ENCODE assay signal across 1 cellular context in genomic region chr1:228500901-228501871, GRCh38.
TF ChIP-seq lines count a peak whose summit lies in the region.

No MANE protein-coding gene starts in this region.

TF ChIP-seq in HepG2, 621 proteins besides CTCF, POLR2A, EP300 and RAD21 (continued from another document and continues in another):
- no peak for TF ChIP-seq ZNF503 (CRISPR knock-in tag; IDR thresholded peaks at IDR 0.05)
- TF ChIP-seq ZNF720 (CRISPR knock-in tag; IDR thresholded peaks at IDR 0.05), result no peak
- no peak; the same call in 1 of the 2 replicates for TF ChIP-seq ZNF225 (CRISPR knock-in tag; IDR thresholded peaks at IDR 0.05)
- TF ChIP-seq ZNF512 (CRISPR knock-in tag; IDR thresholded peaks at IDR 0.05), result no peak
- TF ChIP-seq THAP8 (CRISPR knock-in tag; IDR thresholded peaks at IDR 0.05; ENCODE audit: borderline replicate concordance), result no peak
- no peak for TF ChIP-seq USF2 (IDR thresholded peaks at IDR 0.05; ENCODE audit: low read depth, low read length)
- no peak for TF ChIP-seq USF2 (CRISPR knock-in tag; IDR thresholded peaks at IDR 0.05; ENCODE audit: borderline replicate concordance)
- TF ChIP-seq ZNF883 (CRISPR knock-in tag; IDR thresholded peaks at IDR 0.05; ENCODE audit: not compliant biosample characterization), result no peak
- TF ChIP-seq ZNF878 (CRISPR knock-in tag; IDR thresholded peaks at IDR 0.05), result no peak
- TF ChIP-seq ATAD3A (CRISPR knock-in tag; IDR thresholded peaks at IDR 0.05), result no peak
- TF ChIP-seq FOSL2 (CRISPR knock-in tag; IDR thresholded peaks at IDR 0.05), result no peak; the same call in 1 of the 2 replicates
- TF ChIP-seq ATF7-NPFF (CRISPR knock-in tag; IDR thresholded peaks at IDR 0.05; ENCODE audit: low read depth), result no peak
- TF ChIP-seq IKZF5 (CRISPR knock-in tag; IDR thresholded peaks at IDR 0.05), result peak; percentile 23; the same call in 1 of the 2 replicates
- peak; percentile 56; the same call in 1 of the 2 replicates for TF ChIP-seq ZNF605 (CRISPR knock-in tag; IDR thresholded peaks at IDR 0.05)
- no peak for TF ChIP-seq NFKBIZ (CRISPR knock-in tag; IDR thresholded peaks at IDR 0.05)
- TF ChIP-seq ZNF580 (CRISPR knock-in tag; IDR thresholded peaks at IDR 0.05; ENCODE audit: borderline replicate concordance, low read depth), result 0 out of 2 replicates have a peak, but pooled peaks have one; percentile 33
- TF ChIP-seq DNMT1 (CRISPR knock-in tag; IDR thresholded peaks at IDR 0.05), result peak; percentile 65; the same call in 1 of the 2 replicates
- no peak for TF ChIP-seq ZHX1 (CRISPR knock-in tag; IDR thresholded peaks at IDR 0.05; ENCODE audit: low read depth)
- TF ChIP-seq ATF2 (CRISPR knock-in tag; IDR thresholded peaks at IDR 0.05), result no peak
- no peak for TF ChIP-seq ZFY (CRISPR knock-in tag; IDR thresholded peaks at IDR 0.05)
- no peak for TF ChIP-seq FUBP1 (CRISPR knock-in tag; IDR thresholded peaks at IDR 0.05; ENCODE audit: borderline replicate concordance)
- TF ChIP-seq NFE2L1 (CRISPR knock-in tag; IDR thresholded peaks at IDR 0.05; ENCODE audit: borderline replicate concordance), result no peak
- no peak for TF ChIP-seq ZFP62 (CRISPR knock-in tag; IDR thresholded peaks at IDR 0.05)
- no peak for TF ChIP-seq ZNF619 (CRISPR knock-in tag; IDR thresholded peaks at IDR 0.05)
- no peak for TF ChIP-seq ZEB1 (IDR thresholded peaks at IDR 0.05; ENCODE audit: insufficient replicate concordance, low read depth)
- TF ChIP-seq REPIN1 (CRISPR knock-in tag; IDR thresholded peaks at IDR 0.05; ENCODE audit: borderline replicate concordance, low read depth), result peak; percentile 50; the same call in 1 of the 2 replicates
- TF ChIP-seq CEBPZ (IDR thresholded peaks at IDR 0.05; ENCODE audit: low read length), result no peak
- no peak for TF ChIP-seq ZNF607 (CRISPR knock-in tag; IDR thresholded peaks at IDR 0.05; ENCODE audit: borderline replicate concordance)
- TF ChIP-seq ZNF251 (CRISPR knock-in tag; IDR thresholded peaks at IDR 0.05), result no peak
- TF ChIP-seq ZKSCAN8 (CRISPR knock-in tag; IDR thresholded peaks at IDR 0.05; ENCODE audit: borderline replicate concordance), result no peak
- TF ChIP-seq ZNF512B (CRISPR knock-in tag; IDR thresholded peaks at IDR 0.05; ENCODE audit: borderline replicate concordance), result no peak
- no peak for TF ChIP-seq MAFK (conservative IDR thresholded peaks at IDR 0.05 in 1 of 2, IDR thresholded peaks at IDR 0.05 in 1 of 2; ENCODE audit: low read length in 2 of 2)
- 0 out of 2 replicates have a peak, but pooled peaks have one; percentile 22 for TF ChIP-seq FOXJ3 (CRISPR knock-in tag; IDR thresholded peaks at IDR 0.05; ENCODE audit: borderline replicate concordance)
- TF ChIP-seq ZNF335 (CRISPR knock-in tag; IDR thresholded peaks at IDR 0.05), result no peak
- no peak for TF ChIP-seq LCORL (IDR thresholded peaks at IDR 0.05)
- TF ChIP-seq LCORL (CRISPR knock-in tag; IDR thresholded peaks at IDR 0.05), result no peak
- TF ChIP-seq ZBTB38 (CRISPR knock-in tag; IDR thresholded peaks at IDR 0.05), result no peak
